11 cellular contexts compared by ENCODE assay signal in genomic region chr6:150640556-150641206, GRCh38. TPM values are rescaled to one million over a fixed set of nuclear protein-coding genes. Genes with fewer than 3 reads are reported as not detected.
DNase-seq lines count a peak whose midpoint lies in the region; ATAC-seq and TF ChIP-seq lines count a peak whose summit lies in the region.
"Had no signal": no experiment of that assay in that cellular context is flagged by ENCODE, and none has a peak within 500 bp of the region (broad histone marks: within the 10 kb centered on the region; RNA-seq: fewer than 3 reads in every experiment).

No MANE protein-coding gene starts in this region.

- TF ChIP-seq POLR2A in stomach (IDR thresholded peaks at IDR 0.05): no peak

- H3K4me1 ChIP-seq in stomach: peaks cover 0 to 33% (median 21%) of the 10 kb centered on the region in 4 donors

- H3K36me3 ChIP-seq in stomach: no peaks in the 10 kb centered on the region
- H3K36me3 ChIP-seq: brain microvascular endothelial cell had no signal

- TF ChIP-seq EP300 in stomach (IDR thresholded peaks at IDR 0.05): no peak

- peak overlapping the region in 1 of 2 donors; percentile 80 for H3K27ac Mint-ChIP-seq in effector memory CD8-positive, alpha-beta T cell

- WGBS in stomach, 5 donors: 78 to 85% (median 80%) methylated on average over 7 of the region's 7 CpGs

- ATAC-seq in GM19043 (IDR thresholded peaks at IDR 0.05; ENCODE audit: low read depth, unreplicated experiment): peak; percentile 35
- peak; percentile 39 for ATAC-seq in HG03066 (IDR thresholded peaks at IDR 0.05; ENCODE audit: low read depth, unreplicated experiment)
- ATAC-seq in effector memory CD8-positive, alpha-beta T cell (replicated peaks): no peak
- ATAC-seq in GM21515 (IDR thresholded peaks at IDR 0.05; ENCODE audit: unreplicated experiment): no peak
- ATAC-seq in GM19023 (IDR thresholded peaks at IDR 0.05; ENCODE audit: unreplicated experiment): no peak

- H3K9me3 Mint-ChIP-seq in effector memory CD8-positive, alpha-beta T cell: no peaks in the 10 kb centered on the region

- DNase-seq in effector memory CD8-positive, alpha-beta T cell: no peak
- DNase-seq in stomach: no peak
- no peak for DNase-seq in DMS114 treated with DMSO at 0.1 percent for 48 hours (lab: John Stamatoyannopoulos, UW; ENCODE audit: unreplicated experiment)
- DNase-seq in germinal center (ENCODE audit: low spot score): no peak
- DNase-seq: brain microvascular endothelial cell; stimulated activated CD4-positive, alpha-beta T cell treated with anti-CD3 and anti-CD28 coated beads, Interleukin-12 subunit alpha, Interleukin-12 subunit beta, amount 100 ng/mL, for 4 hours had no signal

- intact Hi-C loops in stomach (cut with DNase I; ENCODE audit: low total_unique reads): no loop called here

- no peaks in the 10 kb centered on the region for H3K27me3 Mint-ChIP-seq in effector memory CD8-positive, alpha-beta T cell

- H3K36me3 Mint-ChIP-seq in effector memory CD8-positive, alpha-beta T cell (ENCODE audit: insufficient read depth): no peaks in the 10 kb centered on the region

- H3K9me3 ChIP-seq in stomach: no peaks in the 10 kb centered on the region

- H3K4me3 ChIP-seq in stomach: peak overlapping the region in 3 of 4 donors; percentile 16 to 34 (median 25)

- H3K4me3 Mint-ChIP-seq in effector memory CD8-positive, alpha-beta T cell: peak overlapping the region; percentile 56 to 81

- H3K27ac ChIP-seq in stomach: peak overlapping the region in 4 of 5 donors; percentile 24 to 58 (median 56)
- H3K27ac ChIP-seq: brain microvascular endothelial cell, RWPE1 had no signal

- H3K4me1 Mint-ChIP-seq in effector memory CD8-positive, alpha-beta T cell (ENCODE audit: low read depth in 2 of 2): peaks cover 3 to 37% of the 10 kb centered on the region in 2 donors

- TF ChIP-seq CTCF in stomach (IDR thresholded peaks at IDR 0.05): no peak

- H3K27me3 ChIP-seq in stomach: no peaks in the 10 kb centered on the region
- H3K27me3 ChIP-seq: brain microvascular endothelial cell had no signal

RNA-seq across cellular contexts. Expression of gene PLEKHG1, which starts 41.0 kb away (rescaled TPM):
- 10 to 100 TPM in 4 of 5 donors, 1 to 10 TPM in 1; 9.3 to 92.9 (median 13.0) TPM for total RNA-seq in stomach
- polyA plus RNA-seq in stomach: 1 to 10 TPM; 1.9 to 2.6 (median 2.2) TPM

Comparison
In these comparisons a context has a peak if more than half of its experiments do, and no peak if none do; other contexts are left out.
1. ATAC-seq: peak in GM19043 (single experiment) and HG03066 (single experiment); none in effector memory CD8-positive, alpha-beta T cell (single experiment), GM21515 (single experiment) and GM19023 (single experiment).